Comparison of ENCODE assay signal across 20 cellular contexts in the genomic region with DNA sequence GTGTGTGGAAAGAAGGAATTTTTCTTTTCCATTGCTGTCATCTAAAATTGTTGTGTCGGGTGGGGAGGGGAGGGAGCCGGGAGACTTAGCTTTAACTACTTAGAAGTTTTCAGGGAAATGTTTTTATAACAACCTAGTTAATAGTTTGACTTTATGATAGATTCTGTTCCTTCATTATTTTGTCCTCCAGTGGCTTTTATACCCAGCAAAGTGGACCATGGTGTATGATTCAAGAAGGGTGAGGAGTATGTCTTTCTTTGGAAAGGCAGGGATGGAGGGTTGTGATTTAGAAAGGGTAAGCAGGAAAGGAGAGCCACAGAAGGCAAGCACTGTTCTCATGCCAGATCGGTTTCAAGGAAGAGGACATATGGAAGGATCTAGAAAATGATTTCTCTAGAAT.
DNase-seq lines count a peak whose midpoint lies in the region; ATAC-seq, FAIRE-seq and TF ChIP-seq lines count a peak whose summit lies in the region.
"Had no signal": no experiment of that assay in that cellular context is flagged by ENCODE, and none has a peak within 500 bp of the region (broad histone marks: within the 10 kb centered on the region; RNA-seq: fewer than 3 reads in every experiment).

No MANE protein-coding gene starts in this region.

- H3K27ac ChIP-seq in HEK293 (ENCODE audit: extremely low read depth, low read depth, low read length), result no peak overlapping the region
- H3K27ac ChIP-seq in K562 (ENCODE audit: extremely low read depth, low read depth, low read length), result no peak overlapping the region
- H3K27ac ChIP-seq: BLaER1 had no signal

- no peak overlapping the region for H3K4me2 ChIP-seq in K562 (ENCODE audit: insufficient read depth, low read length)
- H3K4me2 ChIP-seq: BLaER1 had no signal

- H2AFZ ChIP-seq in K562 (ENCODE audit: low read depth, low read length), result no peak overlapping the region

- ATAC-seq in K562 (no peak), HG02610 (IDR thresholded peaks at IDR 0.05; ENCODE audit: unreplicated experiment) (no peak)

- H4K20me1 ChIP-seq in K562 (replicated peaks; ENCODE audit: control insufficient read depth, insufficient read depth, low read length), result peaks cover 5% of the 10 kb centered on the region; the same call in 1 of the 2 replicates
- H4K20me1 ChIP-seq: BLaER1 had no signal

- TF ChIP-seq RAD21 in K562 (CRISPR knock-in tag; conservative IDR thresholded peaks at IDR 0.05 in 1 of 2, IDR thresholded peaks at IDR 0.05 in 1 of 2), result no peak

- H3K9me1 ChIP-seq in K562 (ENCODE audit: control insufficient read depth, insufficient read depth, low read length), result no peaks in the 10 kb centered on the region

- no peaks in the 10 kb centered on the region for H3K4me1 ChIP-seq in HEK293 (ENCODE audit: control insufficient read depth, insufficient read depth, low read length)
- no peaks in the 10 kb centered on the region; a peak in 1 of 5 replicates for H3K4me1 ChIP-seq in K562 (replicated peaks in 1 of 2; ENCODE audit: control insufficient read depth in 2 of 2, insufficient read depth in 2 of 2, low read length in 2 of 2)
- H3K4me1 ChIP-seq: BE2C had no signal

- H3K27me3 ChIP-seq in K562 (ENCODE audit: control insufficient read depth in 2 of 2, insufficient read depth in 2 of 2, low read length in 2 of 2), result no peaks in the 10 kb centered on the region
- H3K27me3 ChIP-seq: BE2C, BLaER1 had no signal

- no peaks in the 10 kb centered on the region; the same call in 2 of the 3 replicates for H3K79me2 ChIP-seq in K562 (ENCODE audit: control insufficient read depth, insufficient read depth, low read length)

- TF ChIP-seq EP300 in K562 (IDR thresholded peaks at IDR 0.05; ENCODE audit: low read length), result no peak

- BruUV-seq in K562 (replicated peaks; lab: Mats Ljungman, UMichigan), result no TSS peak

- H3K36me3 ChIP-seq in HEK293 (ENCODE audit: control insufficient read depth in 2 of 2, insufficient read depth in 1 of 2, low read length in 2 of 2), result no peaks in the 10 kb centered on the region
- H3K36me3 ChIP-seq in K562 (ENCODE audit: control insufficient read depth, insufficient read depth, low read length), result no peaks in the 10 kb centered on the region
- H3K36me3 ChIP-seq: BE2C, BLaER1 had no signal

- H3K9me3 ChIP-seq in HEK293 (ENCODE audit: control insufficient read depth, insufficient read depth, low read depth, low read length), result no peaks in the 10 kb centered on the region
- peaks cover 3% of the 10 kb centered on the region; the same call in 1 of the 2 replicates for H3K9me3 ChIP-seq in K562 (replicated peaks; ENCODE audit: control insufficient read depth, insufficient read depth, low read depth, low read length)
- H3K9me3 ChIP-seq: BE2C had no signal

- DNase-seq in D721Med (ENCODE audit: insufficient read length, low spot score), result no peak
- DNase-seq in K562 (ENCODE audit: extremely low read depth in 1 of 4, low spot score in 3 of 4), result no peak
- DNase-seq in ecto neural progenitor cell (ENCODE audit: low spot score), result no peak
- DNase-seq: 8988T; ACHN; BE2C; C1 segment of cervical spinal cord; CD4-positive, alpha-beta memory T cell; CD4-positive, CD25-positive, alpha-beta regulatory T cell; CD8-positive, alpha-beta memory T cell; COR-L47; DMS79 treated with DMSO at 0.1 percent for 48 hours; GF-D8 had no signal

- FAIRE-seq in D721Med (lab: Jason Lieb, UNC), result peak; percentile 97
- FAIRE-seq in K562 (lab: Jason Lieb, UNC), result no peak
- FAIRE-seq: A204.1, G401.6, GM12891, GM19239 had no signal

- POLR2A ChIA-PET in HEK293 (lab: Yijun Ruan, JAX) (no interaction called here), K562 (lab: Yijun Ruan, JAX) (interaction anchor here (0.5 kb wide), 1 partner anchor 722 kb away, joined by 3 read pairs; no protein-coding TSS in a partner anchor)

- intact Hi-C loops in K562 (cut with micrococcal nuclease), result no loop called here

- CTCF ChIA-PET in HEK293 (lab: Yijun Ruan, JAX) (interaction anchor here (0.8 kb wide), 1 partner anchor 215 kb away, joined by 4 read pairs; no protein-coding TSS in a partner anchor), K562 (lab: Yijun Ruan, JAX; ENCODE audit: low intra/inter-chr PET ratio) (no interaction called here)

- no peak overlapping the region for H3K9ac ChIP-seq in K562 (ENCODE audit: insufficient read depth in 1 of 2, low read depth in 2 of 2, low read length in 2 of 2)
- H3K9ac ChIP-seq: BLaER1 had no signal

- 37% methylated on average over 3 of the region's 3 CpGs for WGBS in K562 (ENCODE audit: insufficient coverage, low coverage, missing lambda C conversion rate)

- no peak overlapping the region for H3K4me3 ChIP-seq in HEK293 (ENCODE audit: low read depth, low read length)
- H3K4me3 ChIP-seq in K562, result no peak overlapping the region
- H3K4me3 ChIP-seq: BLaER1 had no signal

- TF ChIP-seq POLR2A in K562 (conservative IDR thresholded peaks at IDR 0.05), result no peak

- TF ChIP-seq CTCF in D721Med (IDR thresholded peaks at IDR 0.05; ENCODE audit: insufficient read depth, missing control alignments), result no peak
- no peak for TF ChIP-seq CTCF in HEK293 (tag by site-specific recombination; IDR thresholded peaks at IDR 0.05)
- TF ChIP-seq CTCF in K562 (IDR thresholded peaks at IDR 0.05 in 2 of 3, conservative IDR thresholded peaks at IDR 0.05 in 1 of 3; ENCODE audit: insufficient read depth in 2 of 3, low read depth in 1 of 3, low read length in 3 of 3), result no peak

- in situ Hi-C loops in K562 (cut with MboI), result no loop called here

TF ChIP-seq in HEK293, 187 proteins besides CTCF, POLR2A, EP300 and RAD21:
- peak; percentile 74 for TF ChIP-seq ZNF585B (tag by site-specific recombination; IDR thresholded peaks at IDR 0.05)
- TF ChIP-seq, protein P1, sequence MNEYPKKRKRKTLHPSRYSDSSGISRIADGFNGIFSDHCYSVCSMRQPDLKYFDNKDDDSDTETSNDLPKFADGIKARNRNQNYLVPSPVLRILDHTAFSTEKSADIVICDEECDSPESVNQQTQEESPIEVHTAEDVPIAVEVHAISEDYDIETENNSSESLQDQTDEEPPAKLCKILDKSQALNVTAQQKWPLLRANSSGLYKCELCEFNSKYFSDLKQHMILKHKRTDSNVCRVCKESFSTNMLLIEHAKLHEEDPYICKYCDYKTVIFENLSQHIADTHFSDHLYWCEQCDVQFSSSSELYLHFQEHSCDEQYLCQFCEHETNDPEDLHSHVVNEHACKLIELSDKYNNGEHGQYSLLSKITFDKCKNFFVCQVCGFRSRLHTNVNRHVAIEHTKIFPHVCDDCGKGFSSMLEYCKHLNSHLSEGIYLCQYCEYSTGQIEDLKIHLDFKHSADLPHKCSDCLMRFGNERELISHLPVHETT (tag by site-specific recombination; IDR thresholded peaks at IDR 0.05), result no peak
- TF ChIP-seq PRDM1 (tag by site-specific recombination; IDR thresholded peaks at IDR 0.05), result no peak
- TF ChIP-seq ZNF596 (tag by site-specific recombination; IDR thresholded peaks at IDR 0.05), result no peak

TF ChIP-seq in K562, 482 proteins besides CTCF, POLR2A, EP300 and RAD21:
- TF ChIP-seq MAFF (IDR thresholded peaks at IDR 0.05; ENCODE audit: low read length) (no peak), ZKSCAN3 (CRISPR knock-in tag; IDR thresholded peaks at IDR 0.05) (no peak), ZFP1 (CRISPR knock-in tag; IDR thresholded peaks at IDR 0.05) (peak; percentile 84)
